10 cellular contexts compared by ENCODE assay signal in genomic region chr11:101003468-101003867, GRCh38.
DNase-seq lines count a peak whose midpoint lies in the region; ATAC-seq and TF ChIP-seq lines count a peak whose summit lies in the region.
"Had no signal": no experiment of that assay in that cellular context is flagged by ENCODE, and none has a peak within 500 bp of the region (broad histone marks: within the 10 kb centered on the region; RNA-seq: fewer than 3 reads in every experiment).

No MANE protein-coding gene starts in this region.

- H3K36me3 ChIP-seq in left lung, result no peaks in the 10 kb centered on the region

- TF ChIP-seq CTCF in GM12873 (IDR thresholded peaks at IDR 0.05; ENCODE audit: insufficient read depth, low read depth, low read length, missing control alignments) (peak; percentile 43), epithelial cell of esophagus (IDR thresholded peaks at IDR 0.05; ENCODE audit: insufficient read depth, low read depth, low read length, missing control alignments) (peak; percentile 11), left lung (IDR thresholded peaks at IDR 0.05) (no peak)

- ATAC-seq in GM21619 (IDR thresholded peaks at IDR 0.05; ENCODE audit: unreplicated experiment), result peak; percentile 46
- no peak for ATAC-seq in natural killer cell treated with Interleukin-12 subunit alpha and Interleukin-12 subunit beta and Interleukin-15 and Interleukin-18, amount 100 ng/mL, for 72 hours
- ATAC-seq in left lung, result no peak

- intact Hi-C loops in left lung (cut with DNase I), result no loop called here

- H3K36me3 Mint-ChIP-seq in natural killer cell treated with Interleukin-12 subunit alpha and Interleukin-12 subunit beta and Interleukin-15 and Interleukin-18, amount 100 ng/mL, for 72 hours, result no peaks in the 10 kb centered on the region

- no peak overlapping the region for H3K27ac Mint-ChIP-seq in natural killer cell treated with Interleukin-12 subunit alpha and Interleukin-12 subunit beta and Interleukin-15 and Interleukin-18, amount 100 ng/mL, for 72 hours

- no peaks in the 10 kb centered on the region for H3K4me1 ChIP-seq in left lung

- H3K4me3 ChIP-seq in epithelial cell of esophagus (ENCODE audit: low read length) (no peak overlapping the region), left lung (no peak overlapping the region)

- no peaks in the 10 kb centered on the region for H3K27me3 ChIP-seq in left lung

- H3K27ac ChIP-seq in left lung, result no peak overlapping the region

- peaks cover 0 to 2% of the 10 kb centered on the region in 2 donors for H3K9me3 ChIP-seq in left lung

- H3K27me3 Mint-ChIP-seq in natural killer cell treated with Interleukin-12 subunit alpha and Interleukin-12 subunit beta and Interleukin-15 and Interleukin-18, amount 100 ng/mL, for 72 hours, result no peaks in the 10 kb centered on the region

- no peaks in the 10 kb centered on the region for H3K4me1 Mint-ChIP-seq in natural killer cell treated with Interleukin-12 subunit alpha and Interleukin-12 subunit beta and Interleukin-15 and Interleukin-18, amount 100 ng/mL, for 72 hours (ENCODE audit: low read depth in 2 of 2)

- H3K4me3 Mint-ChIP-seq in natural killer cell treated with Interleukin-12 subunit alpha and Interleukin-12 subunit beta and Interleukin-15 and Interleukin-18, amount 100 ng/mL, for 72 hours, result no peak overlapping the region

- peak; percentile 28 for DNase-seq in M059J (ENCODE audit: low read depth)
- DNase-seq in epithelial cell of esophagus (ENCODE audit: low read depth), result peak; percentile 10
- DNase-seq in natural killer cell treated with Interleukin-12 subunit alpha and Interleukin-12 subunit beta and Interleukin-15 and Interleukin-18, amount 100 ng/mL, for 72 hours (ENCODE audit: low spot score), result no peak
- no peak for DNase-seq in left lung
- no peak for DNase-seq in GF-D8 (lab: John Stamatoyannopoulos, UW)
- no peak for DNase-seq in hypothalamus (lab: John Stamatoyannopoulos, UW)
- DNase-seq: aorta, NCI-H1048 had no signal

- H3K9me3 Mint-ChIP-seq in natural killer cell treated with Interleukin-12 subunit alpha and Interleukin-12 subunit beta and Interleukin-15 and Interleukin-18, amount 100 ng/mL, for 72 hours, result peaks cover 15% of the 10 kb centered on the region

Comparison
In these comparisons a context has a peak if more than half of its experiments do, and no peak if none do; other contexts are left out.
1. CTCF ChIP-seq: peak in GM12873 (single experiment) and epithelial cell of esophagus (single experiment); none in left lung (0 of 2).
2. DNase-seq: peak in M059J (single experiment) and epithelial cell of esophagus (single experiment); none in natural killer cell treated with Interleukin-12 subunit alpha and Interleukin-12 subunit beta and Interleukin-15 and Interleukin-18, amount 100 ng/mL, for 72 hours (single experiment), left lung (0 of 2), GF-D8 (single experiment) and hypothalamus (0 of 51).